Comparison of ENCODE assay signal across 13 cellular contexts in genomic region chr5:56616454-56617160, GRCh38.
DNase-seq lines count a peak whose midpoint lies in the region; TF ChIP-seq lines count a peak whose summit lies in the region.
"Had no signal": no experiment of that assay in that cellular context is flagged by ENCODE, and none has a peak within 500 bp of the region (broad histone marks: within the 10 kb centered on the region; RNA-seq: fewer than 3 reads in every experiment).

No MANE protein-coding gene starts in this region.

- peak overlapping the region; percentile 70 to 88 (median 87) for H3K27ac Mint-ChIP-seq in nephron

- in situ Hi-C loops in GM13976 (cut with MboI; ENCODE audit: low sequenced_read_pairs, unreplicated experiment), result no loop called here

- H3K9ac ChIP-seq in Karpas-422 (ENCODE audit: low read length), result no peak overlapping the region

- H3K4me2 ChIP-seq in Karpas-422 (ENCODE audit: low read depth, low read length, poor library complexity, severe bottlenecking), result no peak overlapping the region

- H3K9me2 ChIP-seq in Karpas-422 (replicated peaks; ENCODE audit: insufficient read depth, low read length), result no peaks in the 10 kb centered on the region

- peaks cover 25% of the 10 kb centered on the region for H3K9me3 Mint-ChIP-seq in nephron

- H3K4me1 ChIP-seq in Karpas-422 (ENCODE audit: low read length), result no peaks in the 10 kb centered on the region

- H3K27ac ChIP-seq in Karpas-422 (ENCODE audit: low read length), result no peak overlapping the region
- H3K27ac ChIP-seq: thoracic aorta had no signal

- H3K27me3 ChIP-seq in Karpas-422 (ENCODE audit: low read length), result no peaks in the 10 kb centered on the region

- no peak overlapping the region for H3K4me3 ChIP-seq in Karpas-422 (ENCODE audit: low read length)
- H3K4me3 ChIP-seq: K562, thoracic aorta had no signal

- peaks cover 29% of the 10 kb centered on the region for H3K4me1 Mint-ChIP-seq in nephron

- no peaks in the 10 kb centered on the region for H3K36me3 ChIP-seq in Karpas-422 (ENCODE audit: insufficient read depth, low read length)
- H3K36me3 ChIP-seq: thoracic aorta had no signal

- TF ChIP-seq CTCF in nephron (IDR thresholded peaks at IDR 0.05; ENCODE audit: unreplicated experiment in 3 of 3), result no peak
- no peak for TF ChIP-seq CTCF in GM13976 (IDR thresholded peaks at IDR 0.05; ENCODE audit: borderline replicate concordance, control extremely low read depth, extremely low read depth, insufficient read depth, missing control alignments)

- peak; percentile 14 for DNase-seq in DMS153 (lab: John Stamatoyannopoulos, UW)
- no peak for DNase-seq in DMS153 treated with DMSO at 0.1 percent for 48 hours (lab: John Stamatoyannopoulos, UW; ENCODE audit: unreplicated experiment)
- peak; percentile 66 for DNase-seq in NCI-H146 (lab: John Stamatoyannopoulos, UW)
- peak; percentile 47 for DNase-seq in dermis blood vessel endothelial cell
- no peak for DNase-seq in Karpas-422
- DNase-seq in NCI-H524 treated with DMSO at 0.1 percent for 48 hours (lab: John Stamatoyannopoulos, UW), result no peak
- no peak for DNase-seq in GM13976 (ENCODE audit: low spot score)
- DNase-seq: activated CD4-positive, alpha-beta T cell treated with anti-CD3 and anti-CD28 coated beads, Interleukin-2, amount 50 U/mL, for 48 hours; activated gamma-delta T cell; SW 1271 had no signal

- H4K20me1 ChIP-seq in Karpas-422 (ENCODE audit: insufficient read depth, low read depth, low read length), result no peaks in the 10 kb centered on the region

- H2AFZ ChIP-seq in Karpas-422 (ENCODE audit: low read length), result no peak overlapping the region

- H3K4me3 Mint-ChIP-seq in nephron, result no peak overlapping the region

- H3K79me2 ChIP-seq in Karpas-422 (ENCODE audit: low read length), result no peaks in the 10 kb centered on the region

- H3K36me3 Mint-ChIP-seq in nephron (ENCODE audit: low read depth), result peaks cover 9% of the 10 kb centered on the region

- peaks cover 9% of the 10 kb centered on the region; the same call in 1 of the 2 replicates for H3K9me3 ChIP-seq in Karpas-422 (ENCODE audit: low read length)

- no peaks in the 10 kb centered on the region for H3K27me3 Mint-ChIP-seq in nephron (ENCODE audit: low read depth)

Comparison
In these comparisons a context has a peak if more than half of its experiments do, and no peak if none do; other contexts are left out.
1. DNase-seq: peak in DMS153 (single experiment), NCI-H146 (single experiment) and dermis blood vessel endothelial cell (single experiment); none in DMS153 treated with DMSO at 0.1 percent for 48 hours (single experiment), Karpas-422 (single experiment), NCI-H524 treated with DMSO at 0.1 percent for 48 hours (single experiment) and GM13976 (single experiment).